Comparison of ENCODE assay signal across 18 cellular contexts in genomic region chr2:10919776-10920606, GRCh38. TPM values are rescaled to one million over a fixed set of nuclear protein-coding genes. Genes with fewer than 3 reads are reported as not detected.
DNase-seq lines count a peak whose midpoint lies in the region; ATAC-seq and TF ChIP-seq lines count a peak whose summit lies in the region.
"Had no signal": no experiment of that assay in that cellular context is flagged by ENCODE, and none has a peak within 500 bp of the region (broad histone marks: within the 10 kb centered on the region; RNA-seq: fewer than 3 reads in every experiment).

No MANE protein-coding gene starts in this region.

- WGBS in spleen, 5 donors: 60 to 70% (median 63%) methylated on average over 20 of the region's 20 CpGs

- H3K4me3 Mint-ChIP-seq in T-helper 2 cell treated with Interferon-gamma antibody and Interleukin-4, amounts not matched to agents 5 μg/mL and 100 μg/mL, for 36 hours: no peak overlapping the region
- no peak overlapping the region for H3K4me3 Mint-ChIP-seq in WTC11
- H3K4me3 Mint-ChIP-seq: activated naive CD8-positive, alpha-beta T cell; natural killer cell treated with Interleukin-12 subunit alpha and Interleukin-12 subunit beta and Interleukin-15 and Interleukin-18, amount 100 ng/mL, for 72 hours had no signal

- TF ChIP-seq POLR2A in spleen (IDR thresholded peaks at IDR 0.05): no peak

- intact Hi-C loops in spleen (cut with DNase I; ENCODE audit: low total_unique reads): no loop called here

- TF ChIP-seq CTCF in WTC11 (IDR thresholded peaks at IDR 0.05) (no peak), spleen (IDR thresholded peaks at IDR 0.05 in 8 of 11, conservative IDR thresholded peaks at IDR 0.05 in 3 of 11) (no peak)

- no peaks in the 10 kb centered on the region for H3K9me3 ChIP-seq in spleen
- H3K9me3 ChIP-seq: lower lobe of right lung, suprapubic skin had no signal

- no peaks in the 10 kb centered on the region for H3K36me3 ChIP-seq in spleen
- H3K36me3 ChIP-seq: lower lobe of right lung, suprapubic skin had no signal

- no peaks in the 10 kb centered on the region for H3K36me3 Mint-ChIP-seq in T-helper 2 cell treated with Interferon-gamma antibody and Interleukin-4, amounts not matched to agents 5 μg/mL and 100 μg/mL, for 36 hours (ENCODE audit: low read depth)
- no peaks in the 10 kb centered on the region for H3K36me3 Mint-ChIP-seq in WTC11
- H3K36me3 Mint-ChIP-seq: activated naive CD8-positive, alpha-beta T cell; natural killer cell treated with Interleukin-12 subunit alpha and Interleukin-12 subunit beta and Interleukin-15 and Interleukin-18, amount 100 ng/mL, for 72 hours had no signal

- ATAC-seq in WTC11: peak; percentile 7; the same call in 1 of the 2 replicates
- ATAC-seq: activated CD4-positive, CD25-positive, alpha-beta regulatory T cell treated with anti-CD3 and anti-CD28 coated beads, Interleukin-2, amount 50 U/mL, for 24 hours; lower lobe of right lung; natural killer cell treated with Interleukin-12 subunit alpha and Interleukin-12 subunit beta and Interleukin-15 and Interleukin-18, amount 100 ng/mL, for 72 hours had no signal

- no peak overlapping the region for H3K4me3 ChIP-seq in spleen
- H3K4me3 ChIP-seq: lower lobe of right lung, suprapubic skin had no signal

- H3K27me3 Mint-ChIP-seq in T-helper 2 cell treated with Interferon-gamma antibody and Interleukin-4, amounts not matched to agents 5 μg/mL and 100 μg/mL, for 36 hours (ENCODE audit: low read depth): peaks cover 8% of the 10 kb centered on the region
- H3K27me3 Mint-ChIP-seq in WTC11 (ENCODE audit: low read depth): no peaks in the 10 kb centered on the region; the same call in 1 of the 2 replicates
- H3K27me3 Mint-ChIP-seq: activated naive CD8-positive, alpha-beta T cell had no signal

- H3K4me1 Mint-ChIP-seq in T-helper 2 cell treated with Interferon-gamma antibody and Interleukin-4, amounts not matched to agents 5 μg/mL and 100 μg/mL, for 36 hours (ENCODE audit: low read depth): no peaks in the 10 kb centered on the region
- H3K4me1 Mint-ChIP-seq in WTC11: peaks cover 44% of the 10 kb centered on the region

- no peaks in the 10 kb centered on the region for H3K4me1 ChIP-seq in spleen
- H3K4me1 ChIP-seq: lower lobe of right lung, suprapubic skin had no signal

- H3K9me3 Mint-ChIP-seq in T-helper 2 cell treated with Interferon-gamma antibody and Interleukin-4, amounts not matched to agents 5 μg/mL and 100 μg/mL, for 36 hours: no peaks in the 10 kb centered on the region
- no peaks in the 10 kb centered on the region for H3K9me3 Mint-ChIP-seq in WTC11
- H3K9me3 Mint-ChIP-seq: natural killer cell treated with Interleukin-12 subunit alpha and Interleukin-12 subunit beta and Interleukin-15 and Interleukin-18, amount 100 ng/mL, for 72 hours had no signal

- H3K27me3 ChIP-seq in spleen (replicated peaks in 1 of 7): peaks cover 0 to 25% (median 0%) of the 10 kb centered on the region in 7 donors

- DNase-seq in T-helper 2 cell treated with Interferon-gamma antibody and Interleukin-4, amounts not matched to agents 5 μg/mL and 100 μg/mL, for 36 hours (ENCODE audit: low spot score): no peak
- DNase-seq in T-helper 2 cell (no peak), NCI-H187 treated with DMSO at 0.1 percent for 48 hours (lab: John Stamatoyannopoulos, UW) (peak; percentile 79), WTC11 (ENCODE audit: low spot score) (peak; percentile 57), spleen (peak; percentile 58), T-helper 9 cell (no peak), kidney tubule cell (ENCODE audit: low spot score) (no peak), globus pallidus (ENCODE audit: low spot score) (no peak)
- DNase-seq: activated CD8-positive, alpha-beta memory T cell treated with anti-CD3 and anti-CD28 coated beads, Interleukin-2, amount 50 U/mL, for 4 hours; effector memory CD4-positive, alpha-beta T cell; lower lobe of right lung; NCI-H526 treated with DMSO at 0.1 percent for 48 hours; stimulated activated CD4-positive, alpha-beta T cell treated with anti-CD3 and anti-CD28 coated beads, Interleukin-15, amount 100 ng/mL, for 24 hours had no signal

- CTCF ChIA-PET in WTC11 (lab: Charles Lee): interaction anchor here (0.7 to 2.3 kb wide), 6 partner anchors 10 to 90 kb away, joined by 3 to 11 read pairs (median 4); no protein-coding TSS in a partner anchor

- no peak overlapping the region for H3K27ac ChIP-seq in spleen
- H3K27ac ChIP-seq: lower lobe of right lung, suprapubic skin had no signal

- H3K27ac Mint-ChIP-seq in T-helper 2 cell treated with Interferon-gamma antibody and Interleukin-4, amounts not matched to agents 5 μg/mL and 100 μg/mL, for 36 hours: peak overlapping the region; percentile 15
- H3K27ac Mint-ChIP-seq in WTC11: no peak overlapping the region
- H3K27ac Mint-ChIP-seq: activated naive CD8-positive, alpha-beta T cell; natural killer cell treated with Interleukin-12 subunit alpha and Interleukin-12 subunit beta and Interleukin-15 and Interleukin-18, amount 100 ng/mL, for 72 hours had no signal

- POLR2A ChIA-PET in WTC11 (lab: Charles Lee): no interaction called here

TF ChIP-seq in WTC11, 78 proteins besides CTCF, POLR2A, EP300 and RAD21 (continues in another document):
- TF ChIP-seq STAT6 (CRISPR knock-in tag; conservative IDR thresholded peaks at IDR 0.05; ENCODE audit: low read depth) (no peak), OVOL2 (CRISPR knock-in tag; IDR thresholded peaks at IDR 0.05; ENCODE audit: borderline replicate concordance) (no peak), ELF4 (CRISPR knock-in tag; IDR thresholded peaks at IDR 0.05; ENCODE audit: low read depth) (no peak), FOXK1 (CRISPR knock-in tag; IDR thresholded peaks at IDR 0.05) (peak; percentile 82), ZNF396 (CRISPR knock-in tag; IDR thresholded peaks at IDR 0.05; ENCODE audit: borderline replicate concordance) (no peak), ZNF281 (CRISPR knock-in tag; IDR thresholded peaks at IDR 0.05) (peak; percentile 84), ZNF416 (CRISPR knock-in tag; IDR thresholded peaks at IDR 0.05) (no peak), TEAD1 (CRISPR knock-in tag; IDR thresholded peaks at IDR 0.05) (no peak), NFE2L1 (CRISPR knock-in tag; IDR thresholded peaks at IDR 0.05) (peak; percentile 75; the same call in 1 of the 2 replicates), ZBTB43 (CRISPR knock-in tag; IDR thresholded peaks at IDR 0.05) (0 out of 2 replicates have a peak, but pooled peaks have one; percentile 32), TCF7 (CRISPR knock-in tag; IDR thresholded peaks at IDR 0.05; ENCODE audit: low read depth) (no peak), SP1 (CRISPR knock-in tag; conservative IDR thresholded peaks at IDR 0.05) (peak; percentile 39; the same call in 1 of the 2 replicates), ZNF423 (CRISPR knock-in tag; IDR thresholded peaks at IDR 0.05) (peak; percentile 73)

RNA-seq across cellular contexts. Expression of gene KCNF1, which starts 8.3 kb away (rescaled TPM):
- total RNA-seq in WTC11 (2021): 1.2 to 1.4 TPM (median 1.2 TPM) in 3 replicates
- 1 to 10 TPM in 2 of 7 donors, under 1 TPM in 2, not detected in 3; 0.25 to 1.2 (median 0.65) TPM for total RNA-seq in spleen
- under 1 TPM; 0.16 to 0.91 (median 0.57) TPM for polyA plus RNA-seq in spleen
- total RNA-seq: lower lobe of right lung; natural killer cell treated with Interleukin-12 subunit alpha and Interleukin-12 subunit beta and Interleukin-15 and Interleukin-18, amount 100 ng/mL, for 72 hours; RPMI7951; suprapubic skin had no signal

Comparison
In these comparisons a context has a peak if more than half of its experiments do, and no peak if none do; other contexts are left out.
1. DNase-seq: peak in NCI-H187 treated with DMSO at 0.1 percent for 48 hours (single experiment), WTC11 (single experiment) and spleen (single experiment); none in T-helper 2 cell treated with Interferon-gamma antibody and Interleukin-4, amounts not matched to agents 5 μg/mL and 100 μg/mL, for 36 hours (single experiment), T-helper 2 cell (0 of 5), T-helper 9 cell (single experiment), kidney tubule cell (single experiment) and globus pallidus (single experiment).